ENCODE assay signal across 1 cellular context in genomic region chr6:20234136-20234535, GRCh38.
TF ChIP-seq lines count a peak whose summit lies in the region.

No MANE protein-coding gene starts in this region.

TF ChIP-seq in K562, 482 proteins besides CTCF, POLR2A, EP300 and RAD21 (continued from another document):
- TF ChIP-seq PKNOX1 (IDR thresholded peaks at IDR 0.05) (peak; percentile 30; the same call in 1 of the 2 replicates), KLF16 (IDR thresholded peaks at IDR 0.05) (no peak), ZNF143 (CRISPR knock-in tag; IDR thresholded peaks at IDR 0.05) (no peak)
